In genomic region chr5:133467712-133468463, GRCh38 we compare ENCODE assay signal across 1 cellular context.
TF ChIP-seq lines count a peak whose summit lies in the region.

No MANE protein-coding gene starts in this region.

TF ChIP-seq in WTC11, 78 proteins besides CTCF, POLR2A, EP300 and RAD21 (continued from another document):
- TF ChIP-seq, protein P1, sequence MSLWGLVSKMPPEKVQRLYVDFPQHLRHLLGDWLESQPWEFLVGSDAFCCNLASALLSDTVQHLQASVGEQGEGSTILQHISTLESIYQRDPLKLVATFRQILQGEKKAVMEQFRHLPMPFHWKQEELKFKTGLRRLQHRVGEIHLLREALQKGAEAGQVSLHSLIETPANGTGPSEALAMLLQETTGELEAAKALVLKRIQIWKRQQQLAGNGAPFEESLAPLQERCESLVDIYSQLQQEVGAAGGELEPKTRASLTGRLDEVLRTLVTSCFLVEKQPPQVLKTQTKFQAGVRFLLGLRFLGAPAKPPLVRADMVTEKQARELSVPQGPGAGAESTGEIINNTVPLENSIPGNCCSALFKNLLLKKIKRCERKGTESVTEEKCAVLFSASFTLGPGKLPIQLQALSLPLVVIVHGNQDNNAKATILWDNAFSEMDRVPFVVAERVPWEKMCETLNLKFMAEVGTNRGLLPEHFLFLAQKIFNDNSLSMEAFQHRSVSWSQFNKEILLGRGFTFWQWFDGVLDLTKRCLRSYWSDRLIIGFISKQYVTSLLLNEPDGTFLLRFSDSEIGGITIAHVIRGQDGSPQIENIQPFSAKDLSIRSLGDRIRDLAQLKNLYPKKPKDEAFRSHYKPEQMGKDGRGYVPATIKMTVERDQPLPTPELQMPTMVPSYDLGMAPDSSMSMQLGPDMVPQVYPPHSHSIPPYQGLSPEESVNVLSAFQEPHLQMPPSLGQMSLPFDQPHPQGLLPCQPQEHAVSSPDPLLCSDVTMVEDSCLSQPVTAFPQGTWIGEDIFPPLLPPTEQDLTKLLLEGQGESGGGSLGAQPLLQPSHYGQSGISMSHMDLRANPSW (CRISPR knock-in tag; conservative IDR thresholded peaks at IDR 0.05; ENCODE audit: low read depth) = no peak
